ENCODE assay signal across 14 cellular contexts in genomic region chr2:41410011-41410410, GRCh38.
DNase-seq lines count a peak whose midpoint lies in the region; ATAC-seq and TF ChIP-seq lines count a peak whose summit lies in the region.
"Had no signal": no experiment of that assay in that cellular context is flagged by ENCODE, and none has a peak within 500 bp of the region (broad histone marks: within the 10 kb centered on the region; RNA-seq: fewer than 3 reads in every experiment).

No MANE protein-coding gene starts in this region.

- DNase-seq in NCI-H1105 treated with DMSO at 0.1 percent for 48 hours (lab: John Stamatoyannopoulos, UW), result peak; percentile 1
- no peak for DNase-seq in NCI-H1105 (lab: John Stamatoyannopoulos, UW)
- DNase-seq in BE2C, result peak; percentile 30
- DNase-seq in NCI-H69 (lab: John Stamatoyannopoulos, UW), result peak; percentile 56
- peak in 1 of 2 donors; percentile 0 for DNase-seq in foreskin keratinocyte
- no peak for DNase-seq in NOMO-1 treated with dmso at 0.1 percent for 144 hours (lab: John Stamatoyannopoulos, UW; ENCODE audit: unreplicated experiment)
- no peak for DNase-seq in activated CD8-positive, alpha-beta memory T cell treated with anti-CD3 and anti-CD28 coated beads for 24 hours
- DNase-seq: NCI-H1048, NCI-H187, NCI-H510A, PC-9 had no signal

- no peak overlapping the region for H3K27ac ChIP-seq in foreskin keratinocyte
- H3K27ac ChIP-seq: HL-60, PC-9 had no signal

- no peaks in the 10 kb centered on the region for H3K9me3 ChIP-seq in BE2C

- ATAC-seq in foreskin keratinocyte (no peak), GM19351 (IDR thresholded peaks at IDR 0.05; ENCODE audit: unreplicated experiment) (no peak)
- ATAC-seq: K562 had no signal

- TF ChIP-seq CTCF in BE2C (IDR thresholded peaks at IDR 0.05; ENCODE audit: low read depth, low read length) (peak; percentile 66), foreskin keratinocyte (conservative IDR thresholded peaks at IDR 0.05) (peak; percentile 17)

- H3K4me1 ChIP-seq in BE2C (no peaks in the 10 kb centered on the region), foreskin keratinocyte (no peaks in the 10 kb centered on the region)

- H3K27me3 ChIP-seq in BE2C, result no peaks in the 10 kb centered on the region
- no peaks in the 10 kb centered on the region for H3K27me3 ChIP-seq in foreskin keratinocyte

- no peak overlapping the region for H3K4me3 ChIP-seq in BE2C (ENCODE audit: low read depth, low read length)
- H3K4me3 ChIP-seq: K562, PC-9 had no signal

- no peaks in the 10 kb centered on the region for H3K36me3 ChIP-seq in BE2C

Comparison
In these comparisons a context has a peak if more than half of its experiments do, and no peak if none do; other contexts are left out.
1. DNase-seq: peak in NCI-H1105 treated with DMSO at 0.1 percent for 48 hours (single experiment), BE2C (single experiment) and NCI-H69 (single experiment); none in NCI-H1105 (single experiment), NOMO-1 treated with dmso at 0.1 percent for 144 hours (single experiment) and activated CD8-positive, alpha-beta memory T cell treated with anti-CD3 and anti-CD28 coated beads for 24 hours (single experiment).